Comparison of ENCODE assay signal across 11 cellular contexts in genomic region chr6:50185006-50185405, GRCh38.
DNase-seq lines count a peak whose midpoint lies in the region; ATAC-seq and TF ChIP-seq lines count a peak whose summit lies in the region.
"Had no signal": no experiment of that assay in that cellular context is flagged by ENCODE, and none has a peak within 500 bp of the region (broad histone marks: within the 10 kb centered on the region; RNA-seq: fewer than 3 reads in every experiment).

No MANE protein-coding gene starts in this region.

- no peaks in the 10 kb centered on the region for H3K36me3 Mint-ChIP-seq in osteocyte (ENCODE audit: unreplicated experiment)
- no peaks in the 10 kb centered on the region for H3K36me3 Mint-ChIP-seq in naive thymus-derived CD4-positive, alpha-beta T cell

- peak; percentile 11 for DNase-seq in KBM-7
- peak; percentile 5 to 63 for DNase-seq in T47D (ENCODE audit: low read depth in 1 of 2, low spot score in 1 of 2)
- DNase-seq in osteocyte (ENCODE audit: extremely low spot score, unreplicated experiment) = no peak
- DNase-seq in ovary = no peak
- DNase-seq in stimulated activated CD4-positive, alpha-beta T cell treated with anti-CD3 and anti-CD28 coated beads, Interleukin-15, amount 100 ng/mL, for 24 hours = no peak
- DNase-seq in naive thymus-derived CD4-positive, alpha-beta T cell = no peak
- DNase-seq: activated naive CD4-positive, alpha-beta T cell treated with anti-CD3 and anti-CD28 coated beads for 36 hours; heart left ventricle; MV-4-11 had no signal

- CTCF ChIA-PET in naive thymus-derived CD4-positive, alpha-beta T cell (lab: Charles Lee) = no interaction called here

- TF ChIP-seq CTCF in GM12872 (IDR thresholded peaks at IDR 0.05; ENCODE audit: insufficient read depth, low read depth, low read length) (peak; percentile 60; the same call in 2 of the 3 replicates), osteocyte (IDR thresholded peaks at IDR 0.05) (peak; percentile 31), ovary (IDR thresholded peaks at IDR 0.05) (no peak)

- no peaks in the 10 kb centered on the region for H3K4me1 Mint-ChIP-seq in osteocyte (ENCODE audit: unreplicated experiment)
- H3K4me1 Mint-ChIP-seq in naive thymus-derived CD4-positive, alpha-beta T cell = no peaks in the 10 kb centered on the region

- H3K27ac Mint-ChIP-seq in osteocyte (ENCODE audit: unreplicated experiment) = no peak overlapping the region
- H3K27ac Mint-ChIP-seq in naive thymus-derived CD4-positive, alpha-beta T cell = no peak overlapping the region
- H3K27ac Mint-ChIP-seq: activated naive CD4-positive, alpha-beta T cell treated with anti-CD3 and anti-CD28 coated beads for 36 hours; dendritic cell treated with granulocyte-macrophage colony-stimulating factor and Interleukin-4, amounts not matched to agents 40 ng/mL and 50 ng/mL, for 4 days had no signal

- H3K27ac ChIP-seq in ovary = no peak overlapping the region
- no peak overlapping the region for H3K27ac ChIP-seq in naive thymus-derived CD4-positive, alpha-beta T cell (ENCODE audit: low read depth, low read length)
- H3K27ac ChIP-seq: heart left ventricle had no signal

- POLR2A ChIA-PET in naive thymus-derived CD4-positive, alpha-beta T cell (lab: Charles Lee) = no interaction called here

- intact Hi-C loops in ovary (cut with DNase I) = no loop called here
- intact Hi-C loops in naive thymus-derived CD4-positive, alpha-beta T cell (cut with micrococcal nuclease) = no loop called here

- no peaks in the 10 kb centered on the region for H3K4me1 ChIP-seq in ovary (ENCODE audit: insufficient read depth)
- no peaks in the 10 kb centered on the region for H3K4me1 ChIP-seq in naive thymus-derived CD4-positive, alpha-beta T cell (ENCODE audit: control insufficient read depth in 2 of 2, insufficient read depth in 2 of 2, low read length in 2 of 2)
- H3K4me1 ChIP-seq: heart left ventricle had no signal

- H3K4me3 Mint-ChIP-seq in osteocyte (ENCODE audit: unreplicated experiment) = no peak overlapping the region
- H3K4me3 Mint-ChIP-seq in naive thymus-derived CD4-positive, alpha-beta T cell = no peak overlapping the region
- H3K4me3 Mint-ChIP-seq: activated naive CD4-positive, alpha-beta T cell treated with anti-CD3 and anti-CD28 coated beads for 36 hours; dendritic cell treated with granulocyte-macrophage colony-stimulating factor and Interleukin-4, amounts not matched to agents 40 ng/mL and 50 ng/mL, for 4 days had no signal

- in situ Hi-C loops in KBM-7 (cut with MboI; ENCODE audit: low pct_unique_long_range_greater_than_20kb, low sequenced_read_pairs) = no loop called here
- in situ Hi-C loops in T47D (cut with HindIII; ENCODE audit: low pct_unique_long_range_greater_than_20kb, low sequenced_read_pairs) = no loop called here

- WGBS in ovary, 3 donors = 45 to 54% (median 54%) methylated on average over 3 of the region's 3 CpGs

- ATAC-seq in naive thymus-derived CD4-positive, alpha-beta T cell = no peak
- ATAC-seq: heart left ventricle had no signal

- H3K27me3 ChIP-seq in ovary = no peaks in the 10 kb centered on the region
- H3K27me3 ChIP-seq in naive thymus-derived CD4-positive, alpha-beta T cell (ENCODE audit: control insufficient read depth in 2 of 2, insufficient read depth in 2 of 2, low read length in 2 of 2) = no peaks in the 10 kb centered on the region
- H3K27me3 ChIP-seq: heart left ventricle had no signal

- H3K9me3 ChIP-seq in ovary = no peaks in the 10 kb centered on the region
- no peaks in the 10 kb centered on the region for H3K9me3 ChIP-seq in naive thymus-derived CD4-positive, alpha-beta T cell (ENCODE audit: control insufficient read depth in 2 of 3, low read length in 3 of 3)
- H3K9me3 ChIP-seq: heart left ventricle had no signal

- TF ChIP-seq EP300 in ovary (IDR thresholded peaks at IDR 0.05) = no peak

- no peak for TF ChIP-seq POLR2A in ovary (IDR thresholded peaks at IDR 0.05)

- no peak overlapping the region for H3K4me3 ChIP-seq in ovary
- no peak overlapping the region for H3K4me3 ChIP-seq in naive thymus-derived CD4-positive, alpha-beta T cell (ENCODE audit: low read length)
- H3K4me3 ChIP-seq: heart left ventricle had no signal

- no peaks in the 10 kb centered on the region for H3K9me3 Mint-ChIP-seq in osteocyte (ENCODE audit: unreplicated experiment)
- H3K9me3 Mint-ChIP-seq in naive thymus-derived CD4-positive, alpha-beta T cell = peaks cover 0 to 13% (median 6%) of the 10 kb centered on the region in 11 donors
- H3K9me3 Mint-ChIP-seq: dendritic cell treated with granulocyte-macrophage colony-stimulating factor and Interleukin-4, amounts not matched to agents 40 ng/mL and 50 ng/mL, for 4 days had no signal

- peaks cover 26% of the 10 kb centered on the region for H3K27me3 Mint-ChIP-seq in osteocyte (ENCODE audit: unreplicated experiment)
- no peaks in the 10 kb centered on the region for H3K27me3 Mint-ChIP-seq in naive thymus-derived CD4-positive, alpha-beta T cell
- H3K27me3 Mint-ChIP-seq: dendritic cell treated with granulocyte-macrophage colony-stimulating factor and Interleukin-4, amounts not matched to agents 40 ng/mL and 50 ng/mL, for 4 days had no signal

- H3K36me3 ChIP-seq in ovary = no peaks in the 10 kb centered on the region
- no peaks in the 10 kb centered on the region for H3K36me3 ChIP-seq in naive thymus-derived CD4-positive, alpha-beta T cell (ENCODE audit: control insufficient read depth in 2 of 3, insufficient read depth in 3 of 3, low read length in 3 of 3)
- H3K36me3 ChIP-seq: heart left ventricle had no signal

Comparison
In these comparisons a context has a peak if more than half of its experiments do, and no peak if none do; other contexts are left out.
1. CTCF ChIP-seq: peak in GM12872 (single experiment) and osteocyte (single experiment); none in ovary (0 of 3).
2. DNase-seq: peak in KBM-7 (single experiment) and T47D (2 of 2); none in osteocyte (single experiment), ovary (0 of 5), stimulated activated CD4-positive, alpha-beta T cell treated with anti-CD3 and anti-CD28 coated beads, Interleukin-15, amount 100 ng/mL, for 24 hours (single experiment) and naive thymus-derived CD4-positive, alpha-beta T cell (0 of 9).